Comparison of ENCODE assay signal across 8 cellular contexts in the genomic region with DNA sequence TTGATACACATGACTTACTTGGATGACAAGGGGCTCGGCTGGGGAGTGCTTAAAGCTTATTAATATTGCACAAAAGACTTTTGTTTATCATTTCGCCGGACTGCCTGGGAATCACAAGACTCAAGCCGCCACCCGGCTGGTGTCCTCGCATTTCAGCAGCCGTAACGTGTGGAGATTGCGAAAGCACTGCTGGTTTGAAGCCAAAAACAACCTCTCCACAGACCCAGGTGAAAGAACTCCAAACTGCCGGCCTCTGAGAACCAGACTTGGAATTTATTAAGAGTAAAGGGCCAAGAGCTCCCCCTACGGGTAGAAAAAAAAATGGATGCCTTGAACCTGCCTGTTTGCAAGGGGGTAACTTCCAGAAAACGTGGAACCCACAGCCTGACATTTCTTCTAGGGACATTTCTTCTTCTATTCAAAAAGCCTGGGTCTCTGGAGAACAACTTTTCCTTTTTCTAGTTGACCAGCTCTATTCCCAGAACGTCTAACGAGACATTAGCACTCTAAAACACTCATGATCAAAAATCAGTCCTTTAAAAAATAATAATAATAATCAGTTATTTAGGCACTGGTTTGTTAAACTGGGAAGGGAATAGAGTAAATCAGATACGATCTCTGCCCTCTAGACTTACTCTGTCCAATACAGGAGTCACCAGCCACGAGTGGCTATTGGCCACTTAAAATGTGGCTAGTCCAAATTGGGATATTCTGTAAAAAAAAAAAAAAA.
DNase-seq lines count a peak whose midpoint lies in the region; ATAC-seq and FAIRE-seq lines count a peak whose summit lies in the region.

No MANE protein-coding gene starts in this region.

- peak overlapping the region; percentile 52 for H2AFZ ChIP-seq in neuronal stem cell (ENCODE audit: low read length)

- H3K9ac ChIP-seq in neuronal stem cell (ENCODE audit: low read depth, low read length, poor library complexity), result no peak overlapping the region

- no peak overlapping the region for H3K14ac ChIP-seq in neuronal stem cell (ENCODE audit: low read length)

- H3K4me2 ChIP-seq in neuronal stem cell (ENCODE audit: insufficient read depth, low read length, poor library complexity, severe bottlenecking), result no peak overlapping the region

- no peak overlapping the region for H2AK5ac ChIP-seq in neuronal stem cell (ENCODE audit: low read depth, low read length)

- H3K4ac ChIP-seq in neuronal stem cell (ENCODE audit: low read length), result no peak overlapping the region

- in situ Hi-C loops in G401 (cut with HindIII; ENCODE audit: low sequenced_read_pairs), result no loop called here

- FAIRE-seq in frontal cortex (lab: Jason Lieb, UNC), result no peak

- no peak overlapping the region for H2BK12ac ChIP-seq in neuronal stem cell (ENCODE audit: low read length)

- peak; percentile 58 for ATAC-seq in HG03442 (IDR thresholded peaks at IDR 0.05; ENCODE audit: unreplicated experiment)
- ATAC-seq in GM21423 (IDR thresholded peaks at IDR 0.05; ENCODE audit: unreplicated experiment), result no peak

- peaks cover 0 to 5% of the 10 kb centered on the region in 2 donors for H3K4me1 ChIP-seq in neuronal stem cell (ENCODE audit: control insufficient read depth in 2 of 2, insufficient read depth in 1 of 2, low read depth in 1 of 2, low read length in 2 of 2)

- H3K27me3 ChIP-seq in neuronal stem cell (ENCODE audit: control insufficient read depth in 3 of 3, insufficient read depth in 3 of 3, low read depth in 1 of 3, low read length in 3 of 3), result no peaks in the 10 kb centered on the region

- H3K18ac ChIP-seq in neuronal stem cell (ENCODE audit: low read length), result no peak overlapping the region

- H2BK15ac ChIP-seq in neuronal stem cell (ENCODE audit: low read length), result no peak overlapping the region

- H2BK5ac ChIP-seq in neuronal stem cell (ENCODE audit: low read length), result no peak overlapping the region

- no peak overlapping the region for H3K27ac ChIP-seq in neuronal stem cell (replicated peaks; ENCODE audit: low read length)

- H3K36me3 ChIP-seq in neuronal stem cell (replicated peaks in 1 of 2; ENCODE audit: control insufficient read depth in 2 of 2, insufficient read depth in 2 of 2, low read length in 2 of 2), result no peaks in the 10 kb centered on the region

- no peaks in the 10 kb centered on the region for H3K9me3 ChIP-seq in neuronal stem cell (replicated peaks in 1 of 2; ENCODE audit: control insufficient read depth in 2 of 2, insufficient read depth in 1 of 2, low read depth in 1 of 2, low read length in 2 of 2)

- no peak overlapping the region for H2BK120ac ChIP-seq in neuronal stem cell (ENCODE audit: low read depth, low read length)

- H3K23ac ChIP-seq in neuronal stem cell (ENCODE audit: low read depth, low read length, poor library complexity), result no peak overlapping the region

- peak; percentile 90 for DNase-seq in G401 (ENCODE audit: low spot score)
- peak; percentile 96 for DNase-seq in NCI-H510A treated with DMSO at 0.1 percent for 48 hours (lab: John Stamatoyannopoulos, UW)
- DNase-seq in activated CD8-positive, alpha-beta memory T cell treated with anti-CD3 and anti-CD28 coated beads, Interleukin-2, amount 50 U/mL, for 48 hours, result peak; percentile 57
- peak; percentile 17 to 47 for DNase-seq in frontal cortex (ENCODE audit: low spot score in 2 of 2)
- peak; percentile 78 for DNase-seq in neuronal stem cell (ENCODE audit: low spot score)
- DNase-seq in stimulated activated naive CD4-positive, alpha-beta T cell treated with Interleukin-2 at 50 U/mL for 16 hours (lab: John Stamatoyannopoulos, UW), result no peak

- H3K79me1 ChIP-seq in neuronal stem cell (ENCODE audit: low read depth, low read length), result no peaks in the 10 kb centered on the region

- WGBS in neuronal stem cell (ENCODE audit: extremely low coverage in 2 of 2, insufficient read length in 2 of 2, insufficient replicate concordance in 1 of 2), 2 donors, result no CpG with 5 or more reads among the region's 16 CpGs

- H4K91ac ChIP-seq in neuronal stem cell (ENCODE audit: low read depth, low read length, poor library complexity), result no peak overlapping the region

- H4K8ac ChIP-seq in neuronal stem cell (ENCODE audit: low read depth, low read length), result no peak overlapping the region

- H3K4me3 ChIP-seq in neuronal stem cell (ENCODE audit: low read length in 2 of 2), result no peak overlapping the region
